In the genomic region with DNA sequence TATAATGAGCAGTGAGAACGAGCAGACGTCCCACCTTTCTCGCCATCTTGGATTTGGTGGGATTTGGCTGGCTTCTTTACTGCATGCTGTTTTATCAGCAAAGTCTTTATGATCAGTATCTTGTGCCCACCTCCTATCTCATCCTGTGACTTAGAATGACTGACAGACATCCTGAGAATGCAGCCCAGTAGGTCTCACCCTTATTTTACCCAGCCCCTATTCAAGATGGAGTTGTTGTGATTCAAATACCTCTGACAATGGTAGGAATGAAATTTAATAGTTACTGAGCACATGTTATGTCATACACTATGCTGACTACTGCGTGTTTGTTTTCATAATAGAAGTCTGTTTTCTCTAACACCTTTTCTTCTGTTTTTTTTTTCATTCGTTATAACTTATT, we compare ENCODE assay signal across 13 cellular contexts. TPM values are rescaled to one million over a fixed set of nuclear protein-coding genes. Genes with fewer than 3 reads are reported as not detected.
A peak's percentile ranks its signal among the peaks of the same experiment; 100 is the strongest.
DNase-seq lines count a peak whose midpoint lies in the region; ATAC-seq and TF ChIP-seq lines count a peak whose summit lies in the region.
"Had no signal": no experiment of that assay in that cellular context is flagged by ENCODE, and none has a peak within 500 bp of the region (broad histone marks: within the 10 kb centered on the region; RNA-seq: fewer than 3 reads in every experiment).

No MANE protein-coding gene starts in this region.

- peaks cover 31% of the 10 kb centered on the region for H3K79me2 ChIP-seq in Loucy (ENCODE audit: insufficient read depth, low read length)

- H3K27me3 ChIP-seq in Loucy (ENCODE audit: insufficient read depth, low read length, poor library complexity, severe bottlenecking) (no peaks in the 10 kb centered on the region), adrenal gland (no peaks in the 10 kb centered on the region)
- H3K27me3 ChIP-seq: testis had no signal

- peaks cover 53% of the 10 kb centered on the region for H3K4me1 ChIP-seq in Loucy (ENCODE audit: insufficient read depth, low read length, poor library complexity, severe bottlenecking)
- peaks cover 10 to 24% of the 10 kb centered on the region in 2 donors for H3K4me1 ChIP-seq in adrenal gland (replicated peaks in 1 of 2)
- H3K4me1 ChIP-seq: parathyroid adenoma, testis had no signal

- H3K27ac Mint-ChIP-seq in activated T-cell treated with anti-CD3 and anti-CD28 coated beads, Interleukin-2, amount 50 U/mL, for 24 hours, result no peak overlapping the region
- H3K27ac Mint-ChIP-seq in progenitor cell of endocrine pancreas, result no peak overlapping the region

- H3K9me2 ChIP-seq in Loucy (replicated peaks; ENCODE audit: low read depth, low read length), result no peaks in the 10 kb centered on the region

- peak overlapping the region; percentile 24 for H3K9ac ChIP-seq in Loucy (ENCODE audit: low read depth, low read length, poor library complexity, severe bottlenecking)
- H3K9ac ChIP-seq: parathyroid adenoma had no signal

- H3K4me3 ChIP-seq in Loucy (ENCODE audit: low read length, poor library complexity, severe bottlenecking) (peak overlapping the region; percentile 85), adrenal gland (no peak overlapping the region)
- H3K4me3 ChIP-seq: testis had no signal

- no peak for DNase-seq in activated T-cell treated with anti-CD3 and anti-CD28 coated beads, Interleukin-2, amount 50 U/mL, for 24 hours
- DNase-seq in activated T-cell treated with anti-CD3 and anti-CD28 coated beads, Interleukin-2, amount 50 U/mL, for 48 hours, result no peak
- DNase-seq in epithelial cell of prostate (ENCODE audit: low read depth, low spot score) (no peak), progenitor cell of endocrine pancreas (ENCODE audit: low spot score, unreplicated experiment) (no peak), adrenal gland (no peak)
- DNase-seq: NCI-H1105; NCI-H2227 treated with DMSO at 0.1 percent for 48 hours; stimulated activated CD4-positive, alpha-beta T cell treated with anti-CD3 and anti-CD28 coated beads, Interleukin-15, amount 100 ng/mL, for 24 hours; testis had no signal

- peaks cover 55% of the 10 kb centered on the region for H3K4me1 Mint-ChIP-seq in activated T-cell treated with anti-CD3 and anti-CD28 coated beads, Interleukin-2, amount 50 U/mL, for 24 hours (ENCODE audit: low read depth)
- peaks cover 28% of the 10 kb centered on the region for H3K4me1 Mint-ChIP-seq in progenitor cell of endocrine pancreas (ENCODE audit: low read depth)

- WGBS in adrenal gland, 4 donors, result 92 to 98% (median 96%) methylated on average over 5 of the region's 5 CpGs

- no peak for TF ChIP-seq POLR2A in adrenal gland (IDR thresholded peaks at IDR 0.05)

- no peaks in the 10 kb centered on the region for H3K27me3 Mint-ChIP-seq in activated T-cell treated with anti-CD3 and anti-CD28 coated beads, Interleukin-2, amount 50 U/mL, for 24 hours
- H3K27me3 Mint-ChIP-seq in progenitor cell of endocrine pancreas, result no peaks in the 10 kb centered on the region

- H3K9me3 Mint-ChIP-seq in activated T-cell treated with anti-CD3 and anti-CD28 coated beads, Interleukin-2, amount 50 U/mL, for 24 hours, result no peaks in the 10 kb centered on the region
- no peaks in the 10 kb centered on the region for H3K9me3 Mint-ChIP-seq in progenitor cell of endocrine pancreas (ENCODE audit: low read depth)

- H2AFZ ChIP-seq in Loucy (ENCODE audit: low read length), result no peak overlapping the region
- H2AFZ ChIP-seq: parathyroid adenoma had no signal

- peak overlapping the region; percentile 92 for H3K4me2 ChIP-seq in Loucy (ENCODE audit: low read depth, low read length, poor library complexity, severe bottlenecking)

- intact Hi-C loops in adrenal gland (cut with DNase I), result no loop called here

- peak overlapping the region; percentile 72 for H3K27ac ChIP-seq in epithelial cell of prostate
- no peak overlapping the region for H3K27ac ChIP-seq in adrenal gland
- H3K27ac ChIP-seq: parathyroid adenoma, testis had no signal

- H3K9me3 ChIP-seq in Loucy (ENCODE audit: insufficient read depth, low read depth, low read length) (no peaks in the 10 kb centered on the region), adrenal gland (replicated peaks in 1 of 3) (no peaks in the 10 kb centered on the region)
- H3K9me3 ChIP-seq: testis had no signal

- no peaks in the 10 kb centered on the region for H3K36me3 ChIP-seq in Loucy (ENCODE audit: insufficient read depth, low read length)
- H3K36me3 ChIP-seq in adrenal gland (replicated peaks in 1 of 2), result no peaks in the 10 kb centered on the region

- H4K20me1 ChIP-seq in Loucy (ENCODE audit: insufficient read depth, low read length, poor library complexity, severe bottlenecking), result no peaks in the 10 kb centered on the region

- H3K36me3 Mint-ChIP-seq in activated T-cell treated with anti-CD3 and anti-CD28 coated beads, Interleukin-2, amount 50 U/mL, for 24 hours (ENCODE audit: low read depth), result peaks cover 53% of the 10 kb centered on the region
- no peaks in the 10 kb centered on the region for H3K36me3 Mint-ChIP-seq in progenitor cell of endocrine pancreas (ENCODE audit: insufficient read depth)

- H3F3A ChIP-seq in Loucy (ENCODE audit: low read depth), result no peaks in the 10 kb centered on the region

- no peak for TF ChIP-seq CTCF in Loucy (conservative IDR thresholded peaks at IDR 0.05; ENCODE audit: low read length)
- TF ChIP-seq CTCF in progenitor cell of endocrine pancreas (IDR thresholded peaks at IDR 0.05; ENCODE audit: unreplicated experiment), result no peak
- no peak for TF ChIP-seq CTCF in adrenal gland (IDR thresholded peaks at IDR 0.05)

- ATAC-seq in HG02938 (IDR thresholded peaks at IDR 0.05; ENCODE audit: unreplicated experiment) (no peak), GM18498 (IDR thresholded peaks at IDR 0.05; ENCODE audit: unreplicated experiment) (no peak)

- H3K4me3 Mint-ChIP-seq in activated T-cell treated with anti-CD3 and anti-CD28 coated beads, Interleukin-2, amount 50 U/mL, for 24 hours, result peak overlapping the region; percentile 97
- peak overlapping the region; percentile 21 for H3K4me3 Mint-ChIP-seq in progenitor cell of endocrine pancreas (ENCODE audit: low read depth)

RNA-seq across cellular contexts. Expression of gene TMTC3, which starts 1.9 kb away (rescaled TPM):
- total RNA-seq in progenitor cell of endocrine pancreas, result 35.2 TPM in 2 replicates
- 10 to 100 TPM in 7 of 8 donors, 1 to 10 TPM in 1; 9.4 to 25.5 (median 16.5) TPM for total RNA-seq in adrenal gland
- polyA plus RNA-seq in adrenal gland, result 10 to 100 TPM in 1 of 3 donors, 1 to 10 TPM in 2; 2.9 to 11.0 (median 4.5) TPM

RNA-seq across cellular contexts. Expression of gene CEP290, which starts 2.1 kb away (rescaled TPM):
- total RNA-seq in progenitor cell of endocrine pancreas (29.7 and 31.2 TPM in 2 replicates), adrenal gland (10 to 100 TPM in 4 of 8 donors, 1 to 10 TPM in 4; 5.1 to 32.0 (median 10.5) TPM)
- polyA plus RNA-seq in adrenal gland, result 10 to 100 TPM in 2 of 3 donors, 1 to 10 TPM in 1; 5.5 to 16.4 (median 10.5) TPM
